In genomic region chr9:88013607-88014006, GRCh38 we compare ENCODE assay signal across 26 cellular contexts.
"Had no signal": no experiment of that assay in that cellular context is flagged by ENCODE, and none has a peak within 500 bp of the region (broad histone marks: within the 10 kb centered on the region; RNA-seq: fewer than 3 reads in every experiment).

No MANE protein-coding gene starts in this region.

- H3K36me3 ChIP-seq: neural progenitor cell, ovary, right lobe of liver, sigmoid colon, suprapubic skin, tibial artery, transverse colon, upper lobe of left lung, vagina had no signal

- H3K9ac ChIP-seq: neural progenitor cell, parathyroid adenoma had no signal

- ATAC-seq: natural killer cell; psoas muscle; right cardiac atrium; right lobe of liver; stimulated activated memory B cell treated with anti-CD40 and anti-IgM and Interleukin-4, amounts not matched to agents 10 μg/mL and 1 μg/mL and 100 μg/mL, for 72 hours; stimulated activated naive CD8-positive, alpha-beta T cell treated with anti-CD3 and anti-CD28 coated beads, Interleukin-15, amount 100 ng/mL, for 72 hours; stimulated activated naive CD8-positive, alpha-beta T cell treated with anti-CD3 and anti-CD28 coated beads, Interleukin-15, Interleukin-2, amounts not matched to agents 100 U/mL and 50 U/mL, for 24 hours had no signal

- H2AFZ ChIP-seq: neural progenitor cell, parathyroid adenoma had no signal

- H3K4me3 ChIP-seq: neural progenitor cell, ovary, psoas muscle, right lobe of liver, sigmoid colon, suprapubic skin, testis, tibial artery, transverse colon, upper lobe of left lung, vagina had no signal

- H3K4me1 ChIP-seq: parathyroid adenoma, psoas muscle, right lobe of liver, sigmoid colon, suprapubic skin, tibial artery, transverse colon, upper lobe of left lung, vagina had no signal

- H3K27me3 ChIP-seq: neural progenitor cell, ovary, right lobe of liver, sigmoid colon, suprapubic skin, testis, tibial artery, transverse colon, upper lobe of left lung, vagina had no signal

- DNase-seq: natural killer cell; occipital lobe; ovary; posterior cingulate gyrus; psoas muscle; right cardiac atrium; right lobe of liver; sigmoid colon; small intestine; stimulated activated CD4-positive, alpha-beta T cell treated with anti-CD3 and anti-CD28 coated beads, Interleukin-15, amount 100 ng/mL, for 24 hours; stimulated activated CD4-positive, alpha-beta T cell treated with anti-CD3 and anti-CD28 coated beads, Interleukin-2, amount 100 ng/mL, for 24 hours; stimulated activated CD4-positive, alpha-beta T cell treated with anti-CD3 and anti-CD28 coated beads, Interleukin-2, amount 100 ng/mL, for 48 hours; stimulated activated CD4-positive, alpha-beta T cell treated with anti-CD3 and anti-CD28 coated beads, Interleukin-4, amount 100 ng/mL, for 24 hours; stimulated activated naive CD4-positive, alpha-beta T cell; stimulated activated naive CD8-positive, alpha-beta T cell treated with anti-CD3 and anti-CD28 coated beads, Interleukin-15, amount 100 ng/mL, for 72 hours; stimulated activated naive CD8-positive, alpha-beta T cell treated with anti-CD3 and anti-CD28 coated beads, Interleukin-15, Interleukin-2, amounts not matched to agents 100 U/mL and 50 U/mL, for 24 hours; substantia nigra; testis; tibial artery; transverse colon; upper lobe of left lung had no signal

- H3K4me2 ChIP-seq: neural progenitor cell had no signal

- H3K27ac ChIP-seq: neural progenitor cell, ovary, parathyroid adenoma, psoas muscle, right lobe of liver, sigmoid colon, suprapubic skin, testis, tibial artery, transverse colon, upper lobe of left lung, vagina had no signal

- H3K9me3 ChIP-seq: ovary, psoas muscle, right lobe of liver, sigmoid colon, suprapubic skin, testis, tibial artery, transverse colon, upper lobe of left lung, vagina had no signal
